ENCODE assay signal across 8 cellular contexts in genomic region chr3:109023656-109024254, GRCh38.
DNase-seq lines count a peak whose midpoint lies in the region; ATAC-seq, FAIRE-seq and TF ChIP-seq lines count a peak whose summit lies in the region.

No MANE protein-coding gene starts in this region.

- peaks cover 0 to 2% (median 0%) of the 10 kb centered on the region in 3 donors for H3K27me3 Mint-ChIP-seq in CD14-positive monocyte (ENCODE audit: low read depth in 3 of 3)
- peaks cover 5% of the 10 kb centered on the region for H3K27me3 Mint-ChIP-seq in activated CD4-positive, alpha-beta memory T cell treated with anti-CD3 and anti-CD28 coated beads, Interleukin-2, amount 10 ng/mL, durations not matched to agents 7 days and 5 days

- no peaks in the 10 kb centered on the region for H3K36me3 ChIP-seq in pancreas

- H3K27ac Mint-ChIP-seq in CD14-positive monocyte: no peak overlapping the region
- H3K27ac Mint-ChIP-seq in activated CD4-positive, alpha-beta memory T cell treated with anti-CD3 and anti-CD28 coated beads, Interleukin-2, amount 10 ng/mL, durations not matched to agents 7 days and 5 days: no peak overlapping the region

- no peaks in the 10 kb centered on the region for H3K36me3 Mint-ChIP-seq in CD14-positive monocyte
- no peaks in the 10 kb centered on the region for H3K36me3 Mint-ChIP-seq in activated CD4-positive, alpha-beta memory T cell treated with anti-CD3 and anti-CD28 coated beads, Interleukin-2, amount 10 ng/mL, durations not matched to agents 7 days and 5 days (ENCODE audit: low read depth)

- H3K4me1 ChIP-seq in pancreas: no peaks in the 10 kb centered on the region

- intact Hi-C loops in CD14-positive monocyte (cut with micrococcal nuclease) (loop anchor here (2.0 kb wide), 1 partner anchor 57 kb away; no protein-coding TSS in a partner anchor), pancreas (cut with DNase I) (no loop called here)

- peak; percentile 80 for FAIRE-seq in pancreas (lab: Jason Lieb, UNC)

- DNase-seq in CD14-positive monocyte (ENCODE audit: low spot score) (no peak), NCI-H2171 treated with DMSO at 0.1 percent for 48 hours (lab: John Stamatoyannopoulos, UW) (peak; percentile 66), fibroblast of the aortic adventitia (ENCODE audit: low read depth) (peak; percentile 60), pancreas (peak in 4 of 6 donors; percentile 12 to 36 (median 19))
- DNase-seq in activated CD4-positive, alpha-beta memory T cell treated with anti-CD3 and anti-CD28 coated beads, Interleukin-2, amount 10 ng/mL, durations not matched to agents 7 days and 5 days: peak; percentile 40

- H3K27ac ChIP-seq in pancreas: no peak overlapping the region

- no peaks in the 10 kb centered on the region for H3K9me3 ChIP-seq in pancreas

- no peak overlapping the region for H3K4me3 ChIP-seq in fibroblast of the aortic adventitia (ENCODE audit: low read depth, low read length)
- H3K4me3 ChIP-seq in pancreas: no peak overlapping the region

- no peaks in the 10 kb centered on the region for H3K4me1 Mint-ChIP-seq in CD14-positive monocyte
- no peaks in the 10 kb centered on the region for H3K4me1 Mint-ChIP-seq in activated CD4-positive, alpha-beta memory T cell treated with anti-CD3 and anti-CD28 coated beads, Interleukin-2, amount 10 ng/mL, durations not matched to agents 7 days and 5 days

- no peak overlapping the region for H3K4me3 Mint-ChIP-seq in CD14-positive monocyte
- no peak overlapping the region for H3K4me3 Mint-ChIP-seq in activated CD4-positive, alpha-beta memory T cell treated with anti-CD3 and anti-CD28 coated beads, Interleukin-2, amount 10 ng/mL, durations not matched to agents 7 days and 5 days

- CTCF ChIA-PET in activated CD4-positive, alpha-beta memory T cell treated with anti-CD3 and anti-CD28 coated beads, Interleukin-2, amount 10 ng/mL, durations not matched to agents 7 days and 5 days (lab: Charles Lee): interaction anchor here (0.5 to 5.8 kb wide), 33 partner anchors 8 to 1291 kb away, joined by 3 to 94 read pairs (median 4); no protein-coding TSS in a partner anchor

- H3K27me3 ChIP-seq in pancreas: no peaks in the 10 kb centered on the region

- POLR2A ChIA-PET in activated CD4-positive, alpha-beta memory T cell treated with anti-CD3 and anti-CD28 coated beads, Interleukin-2, amount 10 ng/mL, durations not matched to agents 7 days and 5 days (lab: Charles Lee): no interaction called here

- peak; percentile 82 for TF ChIP-seq CTCF in CD14-positive monocyte (IDR thresholded peaks at IDR 0.05)
- TF ChIP-seq CTCF in fibroblast of the aortic adventitia (IDR thresholded peaks at IDR 0.05; ENCODE audit: insufficient read depth, low read length): peak; percentile 68
- peak; percentile 42 to 69 (median 56) for TF ChIP-seq CTCF in pancreas (IDR thresholded peaks at IDR 0.05)

- H3K9me3 Mint-ChIP-seq in CD14-positive monocyte: no peaks in the 10 kb centered on the region
- no peaks in the 10 kb centered on the region for H3K9me3 Mint-ChIP-seq in activated CD4-positive, alpha-beta memory T cell treated with anti-CD3 and anti-CD28 coated beads, Interleukin-2, amount 10 ng/mL, durations not matched to agents 7 days and 5 days

- ATAC-seq in GM18520 (IDR thresholded peaks at IDR 0.05; ENCODE audit: unreplicated experiment): peak; percentile 57
- ATAC-seq in HG03025 (IDR thresholded peaks at IDR 0.05; ENCODE audit: low FRiP score, unreplicated experiment): peak; percentile 58
- ATAC-seq in pancreas: peak in 3 of 4 donors; percentile 76 to 82 (median 80)
- no peak for ATAC-seq in HG03039 (IDR thresholded peaks at IDR 0.05; ENCODE audit: unreplicated experiment)

- WGBS in pancreas, 2 donors: 20 to 28% methylated on average over 3 of the region's 3 CpGs

Comparison
In these comparisons a context has a peak if more than half of its experiments do, and no peak if none do; other contexts are left out.
1. intact Hi-C loops: an anchor here in CD14-positive monocyte (2.0 kb wide); none called in pancreas.